8 cellular contexts compared by ENCODE assay signal in the genomic region with DNA sequence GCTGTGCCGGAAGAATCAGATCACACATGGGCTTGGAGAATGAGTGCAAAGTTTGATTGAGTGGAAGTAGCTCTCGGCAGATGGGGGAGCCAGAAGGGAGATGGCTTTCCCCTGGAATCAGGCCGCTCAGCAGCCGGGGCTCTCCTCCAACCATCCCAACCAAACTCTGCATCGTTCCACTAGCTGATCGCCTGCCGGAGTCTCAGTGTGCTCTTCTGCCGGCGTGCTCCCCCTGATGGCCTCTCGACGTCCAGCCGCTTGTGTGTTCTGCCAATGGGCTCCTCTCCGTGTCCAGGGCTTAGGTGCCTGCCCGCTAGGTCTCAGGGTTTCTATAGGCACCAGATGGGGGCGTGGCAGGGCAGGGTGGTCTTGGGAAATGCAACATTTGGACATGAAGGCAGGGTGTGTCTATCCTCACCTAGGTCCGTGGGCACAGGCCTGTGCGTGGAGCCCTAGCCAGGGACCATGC.
DNase-seq lines count a peak whose midpoint lies in the region; ATAC-seq and TF ChIP-seq lines count a peak whose summit lies in the region.

No MANE protein-coding gene starts in this region.

- H3K36me3 ChIP-seq in NT2/D1 (ENCODE audit: insufficient read depth, insufficient read length, low read length), result no peaks in the 10 kb centered on the region

- H3K9me3 Mint-ChIP-seq in nephron, result no peaks in the 10 kb centered on the region
- no peaks in the 10 kb centered on the region for H3K9me3 Mint-ChIP-seq in T-helper 2 cell treated with Interferon-gamma antibody and Interleukin-4, amounts not matched to agents 5 μg/mL and 100 μg/mL, for 36 hours

- H3K27me3 Mint-ChIP-seq in nephron (ENCODE audit: low read depth), result peaks cover 11% of the 10 kb centered on the region
- peaks cover 34% of the 10 kb centered on the region for H3K27me3 Mint-ChIP-seq in T-helper 2 cell treated with Interferon-gamma antibody and Interleukin-4, amounts not matched to agents 5 μg/mL and 100 μg/mL, for 36 hours (ENCODE audit: low read depth)

- H3K9ac ChIP-seq in NT2/D1 (ENCODE audit: insufficient read length, low read depth), result peak overlapping the region; percentile 2

- peaks cover 23% of the 10 kb centered on the region for H3K4me1 Mint-ChIP-seq in nephron
- no peaks in the 10 kb centered on the region for H3K4me1 Mint-ChIP-seq in T-helper 2 cell treated with Interferon-gamma antibody and Interleukin-4, amounts not matched to agents 5 μg/mL and 100 μg/mL, for 36 hours (ENCODE audit: low read depth)

- no peak for TF ChIP-seq POLR2A in erythroblast (IDR thresholded peaks at IDR 0.05; ENCODE audit: low read length)

- H3K27me3 ChIP-seq in NT2/D1 (ENCODE audit: insufficient read depth, insufficient read length), result no peaks in the 10 kb centered on the region

- peak overlapping the region in 2 of 3 experiments; percentile 2 to 9 for H3K4me3 Mint-ChIP-seq in nephron
- no peak overlapping the region for H3K4me3 Mint-ChIP-seq in T-helper 2 cell treated with Interferon-gamma antibody and Interleukin-4, amounts not matched to agents 5 μg/mL and 100 μg/mL, for 36 hours

- H3K9me3 ChIP-seq in NT2/D1 (ENCODE audit: insufficient read depth, low read length), result no peaks in the 10 kb centered on the region

- no peak for ATAC-seq in GM19463 (IDR thresholded peaks at IDR 0.05; ENCODE audit: unreplicated experiment)

- H3K36me3 Mint-ChIP-seq in nephron (ENCODE audit: low read depth), result no peaks in the 10 kb centered on the region
- H3K36me3 Mint-ChIP-seq in T-helper 2 cell treated with Interferon-gamma antibody and Interleukin-4, amounts not matched to agents 5 μg/mL and 100 μg/mL, for 36 hours (ENCODE audit: low read depth), result no peaks in the 10 kb centered on the region

- peak; percentile 88 for DNase-seq in GM03348 (ENCODE audit: low spot score)
- DNase-seq in NT2/D1 (ENCODE audit: low read depth, low spot score), result no peak
- DNase-seq in erythroblast (lab: John Stamatoyannopoulos, UW), result peak; percentile 38 to 48
- no peak for DNase-seq in middle frontal gyrus (ENCODE audit: extremely low spot score, low spot score)
- DNase-seq in activated naive CD4-positive, alpha-beta T cell treated with Interleukin-2 at 50 U/mL for 16 hours, result no peak
- no peak for DNase-seq in T-helper 2 cell treated with Interferon-gamma antibody and Interleukin-4, amounts not matched to agents 5 μg/mL and 100 μg/mL, for 36 hours (ENCODE audit: low spot score)

- H3K27ac Mint-ChIP-seq in nephron, result peak overlapping the region; percentile 71 to 85 (median 84)
- H3K27ac Mint-ChIP-seq in T-helper 2 cell treated with Interferon-gamma antibody and Interleukin-4, amounts not matched to agents 5 μg/mL and 100 μg/mL, for 36 hours, result no peak overlapping the region

- peaks cover 43% of the 10 kb centered on the region for H3K4me1 ChIP-seq in NT2/D1 (ENCODE audit: insufficient read depth, insufficient read length)

- TF ChIP-seq CTCF in nephron (IDR thresholded peaks at IDR 0.05; ENCODE audit: unreplicated experiment in 3 of 3), result peak; percentile 56 to 62 (median 59)

- H3K4me3 ChIP-seq in NT2/D1 (ENCODE audit: insufficient read length, low read depth), result no peak overlapping the region

Comparison
In these comparisons a context has a peak if more than half of its experiments do, and no peak if none do; other contexts are left out.
1. DNase-seq: peak in GM03348 (single experiment) and erythroblast (2 of 2); none in NT2/D1 (single experiment), middle frontal gyrus (single experiment), activated naive CD4-positive, alpha-beta T cell treated with Interleukin-2 at 50 U/mL for 16 hours (single experiment) and T-helper 2 cell treated with Interferon-gamma antibody and Interleukin-4, amounts not matched to agents 5 μg/mL and 100 μg/mL, for 36 hours (single experiment).